Comparison of ENCODE assay signal across 18 cellular contexts in genomic region chr22:28402539-28402938, GRCh38.
DNase-seq lines count a peak whose midpoint lies in the region; ATAC-seq and TF ChIP-seq lines count a peak whose summit lies in the region.
"Had no signal": no experiment of that assay in that cellular context is flagged by ENCODE, and none has a peak within 500 bp of the region (broad histone marks: within the 10 kb centered on the region; RNA-seq: fewer than 3 reads in every experiment).

No MANE protein-coding gene starts in this region.

- peak overlapping the region; percentile 78 for H3K27ac Mint-ChIP-seq in activated CD8-positive, alpha-beta memory T cell treated with anti-CD3 and anti-CD28 coated beads, Interleukin-2, amount 10 ng/mL, durations not matched to agents 7 days and 5 days
- H3K27ac Mint-ChIP-seq in activated T-helper 1 cell treated with anti-CD3 and anti-CD28 coated beads, Interleukin-12 subunit alpha, Interleukin-12 subunit beta, Interleukin-2, Interleukin-4 antibody, amounts not matched to agents 30 ng/mL and 10 ng/mL and 1 ng/mL, durations not matched to agents 14 hours and 24 hours and 36 hours, result peak overlapping the region; percentile 74

- intact Hi-C loops in activated T-helper 1 cell treated with anti-CD3 and anti-CD28 coated beads, Interleukin-12 subunit alpha, Interleukin-12 subunit beta, Interleukin-2, Interleukin-4 antibody, amounts not matched to agents 30 ng/mL and 10 ng/mL and 1 ng/mL, durations not matched to agents 14 hours and 24 hours and 36 hours (cut with micrococcal nuclease), result loop anchor here (1.0 to 10.0 kb wide), 5 partner anchors 8 to 392 kb away; no protein-coding TSS in a partner anchor

- CTCF ChIA-PET in activated CD8-positive, alpha-beta memory T cell treated with anti-CD3 and anti-CD28 coated beads, Interleukin-2, amount 10 ng/mL, durations not matched to agents 7 days and 5 days (lab: Charles Lee), result no interaction called here
- CTCF ChIA-PET in GM10248 (lab: Yijun Ruan, JAX), result no interaction called here

- DNase-seq in activated CD8-positive, alpha-beta memory T cell treated with anti-CD3 and anti-CD28 coated beads, Interleukin-2, amount 10 ng/mL, durations not matched to agents 7 days and 5 days, result no peak
- no peak for DNase-seq in activated CD8-positive, alpha-beta memory T cell treated with anti-CD3 and anti-CD28 coated beads for 24 hours
- DNase-seq in GM10248 (ENCODE audit: extremely low spot score) (peak; percentile 31), GM19240 (ENCODE audit: insufficient read length, low spot score) (peak; percentile 5), inferior parietal cortex (ENCODE audit: extremely low spot score) (no peak), mesenteric fat pad (ENCODE audit: low spot score) (no peak)
- DNase-seq in activated T-helper 1 cell treated with anti-CD3 and anti-CD28 coated beads, Interleukin-12 subunit alpha, Interleukin-12 subunit beta, Interleukin-2, Interleukin-4 antibody, amounts not matched to agents 30 ng/mL and 10 ng/mL and 1 ng/mL, durations not matched to agents 14 hours and 24 hours and 36 hours (ENCODE audit: low spot score), result no peak
- DNase-seq: AML-193, GF-D8, KG1, NCI-H1417 treated with DMSO at 0.1 percent for 48 hours, NCI-H1930, NCI-H526 treated with DMSO at 0.1 percent for 48 hours, SHP77 had no signal

- H3K27me3 Mint-ChIP-seq in activated CD8-positive, alpha-beta memory T cell treated with anti-CD3 and anti-CD28 coated beads, Interleukin-2, amount 10 ng/mL, durations not matched to agents 7 days and 5 days, result no peaks in the 10 kb centered on the region
- no peaks in the 10 kb centered on the region for H3K27me3 Mint-ChIP-seq in activated T-helper 1 cell treated with anti-CD3 and anti-CD28 coated beads, Interleukin-12 subunit alpha, Interleukin-12 subunit beta, Interleukin-2, Interleukin-4 antibody, amounts not matched to agents 30 ng/mL and 10 ng/mL and 1 ng/mL, durations not matched to agents 14 hours and 24 hours and 36 hours (ENCODE audit: insufficient read depth)

- no peak for TF ChIP-seq CTCF in GM10248 (IDR thresholded peaks at IDR 0.05; ENCODE audit: control extremely low read depth, extremely low read depth, low read depth, missing control alignments)

- peaks cover 31% of the 10 kb centered on the region for H3K4me1 Mint-ChIP-seq in activated CD8-positive, alpha-beta memory T cell treated with anti-CD3 and anti-CD28 coated beads, Interleukin-2, amount 10 ng/mL, durations not matched to agents 7 days and 5 days
- peaks cover 33% of the 10 kb centered on the region for H3K4me1 Mint-ChIP-seq in activated T-helper 1 cell treated with anti-CD3 and anti-CD28 coated beads, Interleukin-12 subunit alpha, Interleukin-12 subunit beta, Interleukin-2, Interleukin-4 antibody, amounts not matched to agents 30 ng/mL and 10 ng/mL and 1 ng/mL, durations not matched to agents 14 hours and 24 hours and 36 hours (ENCODE audit: low read depth)

- no peaks in the 10 kb centered on the region for H3K9me3 Mint-ChIP-seq in activated CD8-positive, alpha-beta memory T cell treated with anti-CD3 and anti-CD28 coated beads, Interleukin-2, amount 10 ng/mL, durations not matched to agents 7 days and 5 days (ENCODE audit: low read depth)
- H3K9me3 Mint-ChIP-seq in activated T-helper 1 cell treated with anti-CD3 and anti-CD28 coated beads, Interleukin-12 subunit alpha, Interleukin-12 subunit beta, Interleukin-2, Interleukin-4 antibody, amounts not matched to agents 30 ng/mL and 10 ng/mL and 1 ng/mL, durations not matched to agents 14 hours and 24 hours and 36 hours, result no peaks in the 10 kb centered on the region

- no peak overlapping the region for H3K4me3 Mint-ChIP-seq in activated CD8-positive, alpha-beta memory T cell treated with anti-CD3 and anti-CD28 coated beads, Interleukin-2, amount 10 ng/mL, durations not matched to agents 7 days and 5 days
- H3K4me3 Mint-ChIP-seq in activated T-helper 1 cell treated with anti-CD3 and anti-CD28 coated beads, Interleukin-12 subunit alpha, Interleukin-12 subunit beta, Interleukin-2, Interleukin-4 antibody, amounts not matched to agents 30 ng/mL and 10 ng/mL and 1 ng/mL, durations not matched to agents 14 hours and 24 hours and 36 hours, result peak overlapping the region; percentile 9
- H3K4me3 Mint-ChIP-seq: CD14-positive monocyte had no signal

- peaks cover 3% of the 10 kb centered on the region for H3K36me3 Mint-ChIP-seq in activated CD8-positive, alpha-beta memory T cell treated with anti-CD3 and anti-CD28 coated beads, Interleukin-2, amount 10 ng/mL, durations not matched to agents 7 days and 5 days
- H3K36me3 Mint-ChIP-seq in activated T-helper 1 cell treated with anti-CD3 and anti-CD28 coated beads, Interleukin-12 subunit alpha, Interleukin-12 subunit beta, Interleukin-2, Interleukin-4 antibody, amounts not matched to agents 30 ng/mL and 10 ng/mL and 1 ng/mL, durations not matched to agents 14 hours and 24 hours and 36 hours (ENCODE audit: low read depth), result peaks cover 7% of the 10 kb centered on the region
- H3K36me3 Mint-ChIP-seq: CD14-positive monocyte had no signal

- POLR2A ChIA-PET in GM10248 (lab: Yijun Ruan, JAX), result no interaction called here

- peak; percentile 82 for ATAC-seq in activated CD8-positive, alpha-beta memory T cell treated with anti-CD3 and anti-CD28 coated beads, Interleukin-2, amount 10 ng/mL, durations not matched to agents 7 days and 5 days
- ATAC-seq in HG03039 (IDR thresholded peaks at IDR 0.05; ENCODE audit: unreplicated experiment), result no peak
- ATAC-seq: A549, HepG2 had no signal

Comparison
In these comparisons a context has a peak if more than half of its experiments do, and no peak if none do; other contexts are left out.
1. DNase-seq: peak in GM10248 (single experiment) and GM19240 (single experiment); none in activated CD8-positive, alpha-beta memory T cell treated with anti-CD3 and anti-CD28 coated beads, Interleukin-2, amount 10 ng/mL, durations not matched to agents 7 days and 5 days (single experiment), activated CD8-positive, alpha-beta memory T cell treated with anti-CD3 and anti-CD28 coated beads for 24 hours (single experiment), activated T-helper 1 cell treated with anti-CD3 and anti-CD28 coated beads, Interleukin-12 subunit alpha, Interleukin-12 subunit beta, Interleukin-2, Interleukin-4 antibody, amounts not matched to agents 30 ng/mL and 10 ng/mL and 1 ng/mL, durations not matched to agents 14 hours and 24 hours and 36 hours (single experiment), inferior parietal cortex (single experiment) and mesenteric fat pad (single experiment).